In genomic region chr6:129501401-129502051, GRCh38 we compare ENCODE assay signal across 8 cellular contexts.
DNase-seq lines count a peak whose midpoint lies in the region; ATAC-seq and TF ChIP-seq lines count a peak whose summit lies in the region.

No MANE protein-coding gene starts in this region.

- H3K4me1 Mint-ChIP-seq in stimulated activated naive CD8-positive, alpha-beta T cell treated with anti-CD3 and anti-CD28 coated beads, Interleukin-15, amount 100 ng/mL, for 72 hours = peaks cover 44% of the 10 kb centered on the region
- H3K4me1 Mint-ChIP-seq in endothelial cell (ENCODE audit: unreplicated experiment) = peaks cover 28% of the 10 kb centered on the region
- H3K4me1 Mint-ChIP-seq in nephron = peaks cover 30% of the 10 kb centered on the region

- H3K9me3 Mint-ChIP-seq in stimulated activated naive CD8-positive, alpha-beta T cell treated with anti-CD3 and anti-CD28 coated beads, Interleukin-15, amount 100 ng/mL, for 72 hours = no peaks in the 10 kb centered on the region
- H3K9me3 Mint-ChIP-seq in endothelial cell (ENCODE audit: unreplicated experiment) (no peaks in the 10 kb centered on the region), nephron (no peaks in the 10 kb centered on the region)

- TF ChIP-seq CTCF in endothelial cell (IDR thresholded peaks at IDR 0.05; ENCODE audit: unreplicated experiment) = no peak
- no peak for TF ChIP-seq CTCF in nephron (IDR thresholded peaks at IDR 0.05; ENCODE audit: unreplicated experiment in 3 of 3)

- ATAC-seq in stimulated activated naive CD8-positive, alpha-beta T cell treated with anti-CD3 and anti-CD28 coated beads, Interleukin-15, Interleukin-2, amounts not matched to agents 100 U/mL and 50 U/mL, for 24 hours = peak; percentile 55
- no peak for ATAC-seq in stimulated activated naive CD8-positive, alpha-beta T cell treated with anti-CD3 and anti-CD28 coated beads, Interleukin-15, amount 100 ng/mL, for 72 hours
- no peak for ATAC-seq in HG03139 (IDR thresholded peaks at IDR 0.05; ENCODE audit: unreplicated experiment)

- H3K27me3 Mint-ChIP-seq in stimulated activated naive CD8-positive, alpha-beta T cell treated with anti-CD3 and anti-CD28 coated beads, Interleukin-15, amount 100 ng/mL, for 72 hours = no peaks in the 10 kb centered on the region
- peaks cover 3% of the 10 kb centered on the region for H3K27me3 Mint-ChIP-seq in endothelial cell (ENCODE audit: unreplicated experiment)
- peaks cover 4% of the 10 kb centered on the region for H3K27me3 Mint-ChIP-seq in nephron (ENCODE audit: low read depth)

- no peak overlapping the region for H3K27ac Mint-ChIP-seq in stimulated activated naive CD8-positive, alpha-beta T cell treated with anti-CD3 and anti-CD28 coated beads, Interleukin-15, amount 100 ng/mL, for 72 hours
- peak overlapping the region; percentile 94 for H3K27ac Mint-ChIP-seq in endothelial cell (ENCODE audit: unreplicated experiment)
- peak overlapping the region; percentile 89 to 90 (median 89) for H3K27ac Mint-ChIP-seq in nephron

- peak; percentile 36 for DNase-seq in stimulated activated naive CD8-positive, alpha-beta T cell treated with anti-CD3 and anti-CD28 coated beads, Interleukin-15, Interleukin-2, amounts not matched to agents 100 U/mL and 50 U/mL, for 24 hours
- no peak for DNase-seq in stimulated activated naive CD8-positive, alpha-beta T cell treated with anti-CD3 and anti-CD28 coated beads, Interleukin-15, amount 100 ng/mL, for 72 hours
- peak; percentile 67 for DNase-seq in RPMI8226
- DNase-seq in endothelial cell (ENCODE audit: low spot score) = no peak
- DNase-seq in NCI-H1694 (lab: John Stamatoyannopoulos, UW) = no peak
- no peak for DNase-seq in NCI-H187 treated with DMSO at 0.1 percent for 48 hours (lab: John Stamatoyannopoulos, UW)

- H3K4me3 Mint-ChIP-seq in stimulated activated naive CD8-positive, alpha-beta T cell treated with anti-CD3 and anti-CD28 coated beads, Interleukin-15, amount 100 ng/mL, for 72 hours = no peak overlapping the region
- H3K4me3 Mint-ChIP-seq in endothelial cell (ENCODE audit: unreplicated experiment) (no peak overlapping the region), nephron (no peak overlapping the region)

- H3K36me3 Mint-ChIP-seq in endothelial cell (ENCODE audit: low read depth, unreplicated experiment) = no peaks in the 10 kb centered on the region
- H3K36me3 Mint-ChIP-seq in nephron (ENCODE audit: low read depth) = no peaks in the 10 kb centered on the region

Comparison
In these comparisons a context has a peak if more than half of its experiments do, and no peak if none do; other contexts are left out.
1. DNase-seq: peak in stimulated activated naive CD8-positive, alpha-beta T cell treated with anti-CD3 and anti-CD28 coated beads, Interleukin-15, Interleukin-2, amounts not matched to agents 100 U/mL and 50 U/mL, for 24 hours (single experiment) and RPMI8226 (single experiment); none in stimulated activated naive CD8-positive, alpha-beta T cell treated with anti-CD3 and anti-CD28 coated beads, Interleukin-15, amount 100 ng/mL, for 72 hours (0 of 2), endothelial cell (single experiment), NCI-H1694 (single experiment) and NCI-H187 treated with DMSO at 0.1 percent for 48 hours (single experiment).
2. H3K27ac Mint-ChIP-seq: peak in endothelial cell (single experiment) and nephron (3 of 3); none in stimulated activated naive CD8-positive, alpha-beta T cell treated with anti-CD3 and anti-CD28 coated beads, Interleukin-15, amount 100 ng/mL, for 72 hours (0 of 2).